Comparison of ENCODE assay signal across 8 cellular contexts in the genomic region with DNA sequence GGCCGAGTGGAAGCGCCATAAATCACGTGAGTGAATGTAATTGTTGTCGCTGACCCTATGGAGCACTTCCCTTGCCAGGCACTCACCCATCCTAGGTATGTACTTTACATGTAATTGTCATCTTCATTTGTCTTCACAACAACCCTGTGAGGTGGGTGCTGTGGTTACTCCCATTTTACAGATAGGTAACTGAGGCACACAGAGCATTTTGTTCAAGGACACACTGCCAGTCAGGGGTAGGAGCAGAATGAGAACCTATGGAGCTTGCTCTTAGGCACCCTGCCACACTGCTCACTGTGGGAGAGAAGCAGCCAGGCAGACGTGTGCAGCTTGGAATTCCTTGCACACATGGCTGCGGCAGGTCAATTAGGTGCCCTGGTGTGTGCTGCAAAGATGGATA. TPM values are rescaled to one million over a fixed set of nuclear protein-coding genes. Genes with fewer than 3 reads are reported as not detected.
DNase-seq lines count a peak whose midpoint lies in the region.

No MANE protein-coding gene starts in this region.

- intact Hi-C loops in activated T-helper 2 cell treated with anti-CD3 and anti-CD28 coated beads, Interferon-gamma antibody, Interleukin-2, Interleukin-4, amounts not matched to agents 10 μg/mL and 5 μg/mL and 100 μg/mL, durations not matched to agents 14 hours and 24 hours and 36 hours (cut with micrococcal nuclease) = no loop called here

- no peak for DNase-seq in T-helper 2 cell treated with Interferon-gamma antibody and Interleukin-4, amounts not matched to agents 5 μg/mL and 100 μg/mL, for 36 hours (ENCODE audit: low spot score)
- DNase-seq in T-helper 2 cell = no peak
- DNase-seq in activated T-helper 2 cell treated with anti-CD3 and anti-CD28 coated beads, Interferon-gamma antibody, Interleukin-2, Interleukin-4, amounts not matched to agents 10 μg/mL and 5 μg/mL and 100 μg/mL, durations not matched to agents 14 hours and 24 hours and 36 hours (ENCODE audit: low spot score) = no peak
- DNase-seq in immature natural killer cell = no peak
- no peak for DNase-seq in GDM1 (lab: John Stamatoyannopoulos, UW)
- no peak for DNase-seq in NK-92 (lab: John Stamatoyannopoulos, UW; ENCODE audit: unreplicated experiment)
- DNase-seq in dedifferentiated amniotic fluid mesenchymal stem cell (ENCODE audit: extremely low spot score) = no peak

- H3K27me3 ChIP-seq in subcutaneous abdominal adipose tissue (ENCODE audit: control insufficient read depth in 5 of 5, insufficient read depth in 4 of 5, low read length in 5 of 5) = no peaks in the 10 kb centered on the region

- H3K9ac ChIP-seq in subcutaneous abdominal adipose tissue (ENCODE audit: low read length in 5 of 5) = peak overlapping the region; percentile 82 to 97 (median 91)

- no peaks in the 10 kb centered on the region for H3K9me3 Mint-ChIP-seq in T-helper 2 cell treated with Interferon-gamma antibody and Interleukin-4, amounts not matched to agents 5 μg/mL and 100 μg/mL, for 36 hours
- H3K9me3 Mint-ChIP-seq in activated T-helper 2 cell treated with anti-CD3 and anti-CD28 coated beads, Interferon-gamma antibody, Interleukin-2, Interleukin-4, amounts not matched to agents 10 μg/mL and 5 μg/mL and 100 μg/mL, durations not matched to agents 14 hours and 24 hours and 36 hours = no peaks in the 10 kb centered on the region
- no peaks in the 10 kb centered on the region for H3K9me3 Mint-ChIP-seq in immature natural killer cell

- H3K4me3 Mint-ChIP-seq in T-helper 2 cell treated with Interferon-gamma antibody and Interleukin-4, amounts not matched to agents 5 μg/mL and 100 μg/mL, for 36 hours = peak overlapping the region; percentile 96
- H3K4me3 Mint-ChIP-seq in activated T-helper 2 cell treated with anti-CD3 and anti-CD28 coated beads, Interferon-gamma antibody, Interleukin-2, Interleukin-4, amounts not matched to agents 10 μg/mL and 5 μg/mL and 100 μg/mL, durations not matched to agents 14 hours and 24 hours and 36 hours (ENCODE audit: low read depth) = peak overlapping the region; percentile 91
- peak overlapping the region; percentile 92 to 97 (median 95) for H3K4me3 Mint-ChIP-seq in immature natural killer cell

- peaks cover 0 to 3% (median 0%) of the 10 kb centered on the region in 5 donors for H3K36me3 ChIP-seq in subcutaneous abdominal adipose tissue (ENCODE audit: control insufficient read depth in 5 of 5, insufficient read depth in 5 of 5, low read length in 5 of 5)

- H3K4me1 Mint-ChIP-seq in T-helper 2 cell treated with Interferon-gamma antibody and Interleukin-4, amounts not matched to agents 5 μg/mL and 100 μg/mL, for 36 hours (ENCODE audit: low read depth) = peaks cover 26% of the 10 kb centered on the region
- H3K4me1 Mint-ChIP-seq in activated T-helper 2 cell treated with anti-CD3 and anti-CD28 coated beads, Interferon-gamma antibody, Interleukin-2, Interleukin-4, amounts not matched to agents 10 μg/mL and 5 μg/mL and 100 μg/mL, durations not matched to agents 14 hours and 24 hours and 36 hours (ENCODE audit: low read depth) = peaks cover 20% of the 10 kb centered on the region
- peaks cover 29 to 39% of the 10 kb centered on the region in 2 donors for H3K4me1 Mint-ChIP-seq in immature natural killer cell

- peak overlapping the region; percentile 86 for H3K27ac ChIP-seq in subcutaneous abdominal adipose tissue (ENCODE audit: low read depth, low read length)

- peak overlapping the region; percentile 81 to 99 (median 89) for H3K4me3 ChIP-seq in subcutaneous abdominal adipose tissue (ENCODE audit: low read depth in 1 of 5, low read length in 5 of 5)

- no peaks in the 10 kb centered on the region for H3K27me3 Mint-ChIP-seq in T-helper 2 cell treated with Interferon-gamma antibody and Interleukin-4, amounts not matched to agents 5 μg/mL and 100 μg/mL, for 36 hours (ENCODE audit: low read depth)
- no peaks in the 10 kb centered on the region for H3K27me3 Mint-ChIP-seq in activated T-helper 2 cell treated with anti-CD3 and anti-CD28 coated beads, Interferon-gamma antibody, Interleukin-2, Interleukin-4, amounts not matched to agents 10 μg/mL and 5 μg/mL and 100 μg/mL, durations not matched to agents 14 hours and 24 hours and 36 hours (ENCODE audit: low read depth)
- H3K27me3 Mint-ChIP-seq in immature natural killer cell (ENCODE audit: low read depth in 3 of 3) = peaks cover 5 to 14% (median 9%) of the 10 kb centered on the region in 3 donors

- peaks cover 8% of the 10 kb centered on the region for H3K36me3 Mint-ChIP-seq in T-helper 2 cell treated with Interferon-gamma antibody and Interleukin-4, amounts not matched to agents 5 μg/mL and 100 μg/mL, for 36 hours (ENCODE audit: low read depth)
- H3K36me3 Mint-ChIP-seq in activated T-helper 2 cell treated with anti-CD3 and anti-CD28 coated beads, Interferon-gamma antibody, Interleukin-2, Interleukin-4, amounts not matched to agents 10 μg/mL and 5 μg/mL and 100 μg/mL, durations not matched to agents 14 hours and 24 hours and 36 hours (ENCODE audit: low read depth) = peaks cover 5% of the 10 kb centered on the region
- H3K36me3 Mint-ChIP-seq in immature natural killer cell = no peaks in the 10 kb centered on the region

- no peaks in the 10 kb centered on the region for H3K9me3 ChIP-seq in subcutaneous abdominal adipose tissue (ENCODE audit: control insufficient read depth in 5 of 5, low read length in 5 of 5)

- peak overlapping the region; percentile 83 for H3K27ac Mint-ChIP-seq in T-helper 2 cell treated with Interferon-gamma antibody and Interleukin-4, amounts not matched to agents 5 μg/mL and 100 μg/mL, for 36 hours
- peak overlapping the region; percentile 77 for H3K27ac Mint-ChIP-seq in activated T-helper 2 cell treated with anti-CD3 and anti-CD28 coated beads, Interferon-gamma antibody, Interleukin-2, Interleukin-4, amounts not matched to agents 10 μg/mL and 5 μg/mL and 100 μg/mL, durations not matched to agents 14 hours and 24 hours and 36 hours
- peak overlapping the region; percentile 84 to 94 (median 91) for H3K27ac Mint-ChIP-seq in immature natural killer cell

- H3K4me1 ChIP-seq in subcutaneous abdominal adipose tissue (ENCODE audit: control insufficient read depth in 5 of 5, insufficient read depth in 5 of 5, low read length in 5 of 5) = peaks cover 0 to 27% (median 17%) of the 10 kb centered on the region in 5 donors

RNA-seq across cellular contexts. Expression of a gene that starts 0.8 kb away (rescaled TPM):
- total RNA-seq in activated T-helper 2 cell treated with anti-CD3 and anti-CD28 coated beads, Interferon-gamma antibody, Interleukin-2, Interleukin-4, amounts not matched to agents 10 μg/mL and 5 μg/mL and 100 μg/mL, durations not matched to agents 14 hours and 24 hours and 36 hours = 0.11 TPM in 1 of 2 replicates, not detected in the other
- under 1 TPM in 2 of 3 donors, not detected in 1; 0.04 to 0.18 TPM for polyA plus RNA-seq in immature natural killer cell

RNA-seq across cellular contexts. Expression of a gene that starts 49.4 kb away (rescaled TPM):
- not detected in 2 replicates for total RNA-seq in activated T-helper 2 cell treated with anti-CD3 and anti-CD28 coated beads, Interferon-gamma antibody, Interleukin-2, Interleukin-4, amounts not matched to agents 10 μg/mL and 5 μg/mL and 100 μg/mL, durations not matched to agents 14 hours and 24 hours and 36 hours
- polyA plus RNA-seq in immature natural killer cell = not detected
